In the genomic region with DNA sequence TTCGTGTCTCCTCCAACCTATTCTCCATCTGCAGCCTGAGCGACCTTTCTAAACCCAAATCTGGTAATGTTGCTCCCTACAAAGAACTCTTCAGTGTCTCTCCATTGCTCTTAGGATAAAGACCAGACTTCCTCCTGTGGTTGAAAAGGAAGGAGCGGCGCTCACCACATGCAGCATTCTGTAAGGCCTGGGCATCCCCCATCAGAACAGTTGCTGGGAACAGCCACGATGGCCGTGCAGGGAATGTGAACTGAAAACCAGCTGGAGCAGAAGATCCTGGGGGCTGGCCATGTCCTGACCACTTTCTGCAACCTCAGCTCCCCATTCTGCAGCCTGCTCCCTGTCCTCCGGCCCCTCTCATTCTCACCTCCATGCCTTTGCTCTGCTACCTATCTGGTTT, we compare ENCODE assay signal across 21 cellular contexts.
DNase-seq lines count a peak whose midpoint lies in the region; ATAC-seq, FAIRE-seq and TF ChIP-seq lines count a peak whose summit lies in the region.
"Had no signal": no experiment of that assay in that cellular context is flagged by ENCODE, and none has a peak within 500 bp of the region (broad histone marks: within the 10 kb centered on the region; RNA-seq: fewer than 3 reads in every experiment).

No MANE protein-coding gene starts in this region.

- TF ChIP-seq CTCF in HFFc6 (IDR thresholded peaks at IDR 0.05) (no peak), astrocyte (IDR thresholded peaks at IDR 0.05; ENCODE audit: insufficient read depth, low read depth, low read length) (no peak), nephron progenitor cell (IDR thresholded peaks at IDR 0.05) (no peak), Calu3 (IDR thresholded peaks at IDR 0.05; ENCODE audit: unreplicated experiment) (no peak)

- no peak for FAIRE-seq in astrocyte (lab: Jason Lieb, UNC)
- FAIRE-seq: HepG2 had no signal

- DNase-seq in CMK (ENCODE audit: low read depth), result peak; percentile 32
- no peak for DNase-seq in HFFc6
- no peak for DNase-seq in astrocyte (ENCODE audit: low read depth)
- DNase-seq in nephron progenitor cell, result no peak
- no peak for DNase-seq in Calu3
- DNase-seq in NCI-H1092 treated with DMSO at 0.1 percent for 48 hours (lab: John Stamatoyannopoulos, UW), result no peak
- DNase-seq: CD8-positive, alpha-beta memory T cell; DMS79; NCI-H1417 treated with DMSO at 0.1 percent for 48 hours; NCI-H187 treated with DMSO at 0.1 percent for 48 hours; NCI-H2227 treated with DMSO at 0.1 percent for 48 hours; NCI-H510A treated with DMSO at 0.1 percent for 48 hours; NCI-H82; RPMI8226; SIG-M5 had no signal

- H3K27ac ChIP-seq in astrocyte (ENCODE audit: low read depth, low read length), result no peak overlapping the region
- H3K27ac ChIP-seq: BLaER1 treated with 17β-estradiol and CSF1 and Interleukin-3, amounts not matched to agents 10 nM and 100 nM; KMS-11 had no signal

- no peak overlapping the region for H3K9ac ChIP-seq in astrocyte (ENCODE audit: low read length)
- H3K9ac ChIP-seq: BLaER1 treated with 17β-estradiol and CSF1 and Interleukin-3, amounts not matched to agents 10 nM and 100 nM; KMS-11 had no signal

- peak overlapping the region; percentile 10 for H3K4me3 Mint-ChIP-seq in HFFc6
- H3K4me3 Mint-ChIP-seq in astrocyte (ENCODE audit: unreplicated experiment), result no peak overlapping the region
- no peak overlapping the region for H3K4me3 Mint-ChIP-seq in nephron progenitor cell
- no peak overlapping the region for H3K4me3 Mint-ChIP-seq in Calu3 (ENCODE audit: low read depth, unreplicated experiment)
- H3K4me3 Mint-ChIP-seq: CD8-positive, alpha-beta memory T cell had no signal

- H3K4me1 Mint-ChIP-seq in HFFc6 (ENCODE audit: low read depth) (peaks cover 24% of the 10 kb centered on the region), astrocyte (ENCODE audit: low read depth, unreplicated experiment) (peaks cover 22% of the 10 kb centered on the region), nephron progenitor cell (peaks cover 27% of the 10 kb centered on the region), Calu3 (ENCODE audit: low read depth, unreplicated experiment) (peaks cover 10% of the 10 kb centered on the region)
- H3K4me1 Mint-ChIP-seq: CD8-positive, alpha-beta memory T cell had no signal

- H3K9me3 ChIP-seq in astrocyte (ENCODE audit: insufficient read depth, low read depth, low read length), result peaks cover 5% of the 10 kb centered on the region
- H3K9me3 ChIP-seq: HAP-1 had no signal

- CTCF ChIA-PET in Calu3 (lab: Charles Lee), result no interaction called here

- intact Hi-C loops in Calu3 (cut with micrococcal nuclease; ENCODE audit: unreplicated experiment), result no loop called here

- H3K4me2 ChIP-seq in astrocyte (ENCODE audit: low read length), result no peak overlapping the region
- H3K4me2 ChIP-seq: KMS-11 had no signal

- no peaks in the 10 kb centered on the region for H3K36me3 ChIP-seq in astrocyte (ENCODE audit: insufficient read depth, low read length)
- H3K36me3 ChIP-seq: BLaER1 treated with 17β-estradiol and CSF1 and Interleukin-3, amounts not matched to agents 10 nM and 100 nM; HAP-1 had no signal

- no peak overlapping the region for H2AFZ ChIP-seq in astrocyte (ENCODE audit: low read depth, low read length)

- H3K9me3 Mint-ChIP-seq in HFFc6 (peaks cover 13% of the 10 kb centered on the region; the same call in 1 of the 2 replicates), astrocyte (ENCODE audit: unreplicated experiment) (peaks cover 17% of the 10 kb centered on the region), nephron progenitor cell (peaks cover 29% of the 10 kb centered on the region), Calu3 (ENCODE audit: low read depth, unreplicated experiment) (peaks cover 6% of the 10 kb centered on the region)

- ATAC-seq in HG03039 (IDR thresholded peaks at IDR 0.05; ENCODE audit: unreplicated experiment), result no peak
- no peak for ATAC-seq in HG03095 (IDR thresholded peaks at IDR 0.05; ENCODE audit: unreplicated experiment)
- ATAC-seq: HepG2 had no signal

- no peak overlapping the region for H3K4me3 ChIP-seq in astrocyte (ENCODE audit: insufficient read depth, low read depth, low read length)
- H3K4me3 ChIP-seq: BLaER1 treated with 17β-estradiol and CSF1 and Interleukin-3, amounts not matched to agents 10 nM and 100 nM; HAP-1 had no signal

- peaks cover 4% of the 10 kb centered on the region for H3K27me3 ChIP-seq in astrocyte (ENCODE audit: insufficient read depth, low read length)
- H3K27me3 ChIP-seq: BLaER1 treated with 17β-estradiol and CSF1 and Interleukin-3, amounts not matched to agents 10 nM and 100 nM had no signal

- H3K27me3 Mint-ChIP-seq in HFFc6 (ENCODE audit: insufficient read depth) (peaks cover 13% of the 10 kb centered on the region), astrocyte (ENCODE audit: low read depth, unreplicated experiment) (peaks cover 34% of the 10 kb centered on the region), nephron progenitor cell (ENCODE audit: low read depth, poor library complexity) (peaks cover 10% of the 10 kb centered on the region), Calu3 (ENCODE audit: unreplicated experiment) (peaks cover 76% of the 10 kb centered on the region)

- no peaks in the 10 kb centered on the region for H4K20me1 ChIP-seq in astrocyte (ENCODE audit: insufficient read depth, low read length)

- no peaks in the 10 kb centered on the region for H3K79me2 ChIP-seq in astrocyte (ENCODE audit: insufficient read depth, low read length)

- H3K36me3 Mint-ChIP-seq in HFFc6 (ENCODE audit: low read depth) (no peaks in the 10 kb centered on the region), astrocyte (ENCODE audit: low read depth, unreplicated experiment) (no peaks in the 10 kb centered on the region), nephron progenitor cell (ENCODE audit: low read depth) (peaks cover 4% of the 10 kb centered on the region), Calu3 (ENCODE audit: insufficient read depth, unreplicated experiment) (no peaks in the 10 kb centered on the region)
- H3K36me3 Mint-ChIP-seq: CD8-positive, alpha-beta memory T cell had no signal

- H3K27ac Mint-ChIP-seq in HFFc6 (peak overlapping the region; percentile 62), astrocyte (ENCODE audit: unreplicated experiment) (peak overlapping the region; percentile 27), nephron progenitor cell (peak overlapping the region; percentile 12), Calu3 (ENCODE audit: unreplicated experiment) (no peak overlapping the region)

- peaks cover 18% of the 10 kb centered on the region for H3K4me1 ChIP-seq in astrocyte (ENCODE audit: insufficient read depth, low read length)
- H3K4me1 ChIP-seq: HAP-1 had no signal

- BruUV-seq in Calu3 (replicated peaks; lab: Mats Ljungman, UMichigan), result no TSS peak
